1 cellular context compared by ENCODE assay signal in the genomic region with DNA sequence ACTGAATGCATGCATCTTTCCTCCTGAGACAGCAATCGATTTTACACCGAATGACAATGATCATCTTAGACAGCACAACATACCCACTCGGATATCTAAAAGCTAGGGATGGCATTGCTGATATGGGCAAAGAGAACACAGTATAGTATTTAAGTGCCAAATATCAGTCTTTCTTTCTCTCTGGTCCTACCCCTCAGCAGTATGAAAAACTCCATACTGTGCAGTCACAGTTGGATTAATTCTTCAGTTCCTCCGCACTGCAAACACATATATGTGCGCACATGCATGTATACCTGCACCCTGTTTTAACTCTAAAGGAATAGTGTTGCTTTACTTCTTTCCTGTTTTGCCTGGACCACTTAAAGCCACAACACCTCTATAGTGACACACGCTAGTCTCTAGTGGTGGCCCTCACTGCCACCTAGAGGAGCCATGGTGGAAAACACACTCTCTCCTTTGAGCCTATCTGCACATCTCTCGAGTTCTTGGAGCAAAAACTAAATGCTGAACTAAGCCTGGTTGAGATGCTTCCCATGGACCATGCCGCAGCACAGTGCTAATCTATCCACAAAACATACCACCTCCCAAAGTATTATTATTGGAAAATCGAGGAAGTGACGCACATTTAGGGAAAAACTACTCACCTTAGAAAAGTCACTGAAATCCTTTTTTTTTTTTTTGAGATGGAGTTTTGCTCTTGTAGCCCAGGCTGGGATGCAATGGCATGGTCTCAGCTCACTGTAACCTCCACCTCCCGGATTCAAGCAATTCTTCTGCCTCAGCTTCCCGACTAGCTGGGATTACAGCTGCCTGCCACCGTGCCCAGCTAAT.
TF ChIP-seq lines count a peak whose summit lies in the region.

No MANE protein-coding gene starts in this region.

TF ChIP-seq in liver, 16 proteins besides CTCF, POLR2A, EP300 and RAD21 (continued from another document):
- TF ChIP-seq, protein P1, sequence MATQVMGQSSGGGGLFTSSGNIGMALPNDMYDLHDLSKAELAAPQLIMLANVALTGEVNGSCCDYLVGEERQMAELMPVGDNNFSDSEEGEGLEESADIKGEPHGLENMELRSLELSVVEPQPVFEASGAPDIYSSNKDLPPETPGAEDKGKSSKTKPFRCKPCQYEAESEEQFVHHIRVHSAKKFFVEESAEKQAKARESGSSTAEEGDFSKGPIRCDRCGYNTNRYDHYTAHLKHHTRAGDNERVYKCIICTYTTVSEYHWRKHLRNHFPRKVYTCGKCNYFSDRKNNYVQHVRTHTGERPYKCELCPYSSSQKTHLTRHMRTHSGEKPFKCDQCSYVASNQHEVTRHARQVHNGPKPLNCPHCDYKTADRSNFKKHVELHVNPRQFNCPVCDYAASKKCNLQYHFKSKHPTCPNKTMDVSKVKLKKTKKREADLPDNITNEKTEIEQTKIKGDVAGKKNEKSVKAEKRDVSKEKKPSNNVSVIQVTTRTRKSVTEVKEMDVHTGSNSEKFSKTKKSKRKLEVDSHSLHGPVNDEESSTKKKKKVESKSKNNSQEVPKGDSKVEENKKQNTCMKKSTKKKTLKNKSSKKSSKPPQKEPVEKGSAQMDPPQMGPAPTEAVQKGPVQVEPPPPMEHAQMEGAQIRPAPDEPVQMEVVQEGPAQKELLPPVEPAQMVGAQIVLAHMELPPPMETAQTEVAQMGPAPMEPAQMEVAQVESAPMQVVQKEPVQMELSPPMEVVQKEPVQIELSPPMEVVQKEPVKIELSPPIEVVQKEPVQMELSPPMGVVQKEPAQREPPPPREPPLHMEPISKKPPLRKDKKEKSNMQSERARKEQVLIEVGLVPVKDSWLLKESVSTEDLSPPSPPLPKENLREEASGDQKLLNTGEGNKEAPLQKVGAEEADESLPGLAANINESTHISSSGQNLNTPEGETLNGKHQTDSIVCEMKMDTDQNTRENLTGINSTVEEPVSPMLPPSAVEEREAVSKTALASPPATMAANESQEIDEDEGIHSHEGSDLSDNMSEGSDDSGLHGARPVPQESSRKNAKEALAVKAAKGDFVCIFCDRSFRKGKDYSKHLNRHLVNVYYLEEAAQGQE (IDR thresholded peaks at IDR 0.05), result no peak
- TF ChIP-seq YY1 (IDR thresholded peaks at IDR 0.05) (no peak), EGR1 (IDR thresholded peaks at IDR 0.05; ENCODE audit: low read depth in 2 of 2) (no peak), HNF4A (conservative IDR thresholded peaks at IDR 0.05) (no peak), SP1 (IDR thresholded peaks at IDR 0.05) (no peak), FOXA2 (IDR thresholded peaks at IDR 0.05) (no peak), NR2F2 (IDR thresholded peaks at IDR 0.05) (no peak), JUND (IDR thresholded peaks at IDR 0.05) (no peak), RXRA (IDR thresholded peaks at IDR 0.05) (no peak), HNF4G (IDR thresholded peaks at IDR 0.05) (no peak)
